In genomic region chrX:88101968-88102367, GRCh38 we compare ENCODE assay signal across 32 cellular contexts.
"Had no signal": no experiment of that assay in that cellular context is flagged by ENCODE, and none has a peak within 500 bp of the region (broad histone marks: within the 10 kb centered on the region; RNA-seq: fewer than 3 reads in every experiment).

No MANE protein-coding gene starts in this region.

- H3K9ac ChIP-seq: SK-N-SH had no signal

- H3K27me3 ChIP-seq: MG63, SJSA1 had no signal

- H3K9me3 ChIP-seq: MG63, SJSA1, SK-N-SH had no signal

- H3K9me2 ChIP-seq: SK-N-SH had no signal

- H3K4me1 ChIP-seq: SJSA1 had no signal

- H3K36me3 ChIP-seq: MG63, SJSA1 had no signal

- ATAC-seq: Panc1, T-cell had no signal

- H3K4me2 ChIP-seq: PC-9, SK-N-SH had no signal

- H2AFZ ChIP-seq: PC-9 had no signal

- H3K27ac ChIP-seq: PC-9, SJSA1 had no signal

- DNase-seq: KG1, MG63, MV-4-11, NCI-H1048, NCI-H1092 treated with DMSO at 0.1 percent for 48 hours, NCI-H1105 treated with DMSO at 0.1 percent for 48 hours, NCI-H1417, NCI-H1436, NCI-H146, NCI-H1694, NCI-H187, NCI-H1930, NCI-H2029 treated with DMSO at 0.1 percent for 48 hours, NCI-H2081 treated with DMSO at 0.1 percent for 48 hours, NCI-H2107, NCI-H2171, NCI-H226, NCI-H446 treated with DMSO at 0.1 percent for 48 hours, NCI-H510A, NCI-H524, NCI-H526, NCI-H69, NCI-H748 treated with DMSO at 0.1 percent for 48 hours, NCI-H82, PC-9, Right ventricle myocardium superior, RPMI8226, SHP77 treated with DMSO at 0.1 percent for 48 hours, SK-N-SH, T-cell had no signal

- H3K4me3 ChIP-seq: MG63, PC-9, SJSA1 had no signal
